Comparison of ENCODE assay signal across 8 cellular contexts in the genomic region with DNA sequence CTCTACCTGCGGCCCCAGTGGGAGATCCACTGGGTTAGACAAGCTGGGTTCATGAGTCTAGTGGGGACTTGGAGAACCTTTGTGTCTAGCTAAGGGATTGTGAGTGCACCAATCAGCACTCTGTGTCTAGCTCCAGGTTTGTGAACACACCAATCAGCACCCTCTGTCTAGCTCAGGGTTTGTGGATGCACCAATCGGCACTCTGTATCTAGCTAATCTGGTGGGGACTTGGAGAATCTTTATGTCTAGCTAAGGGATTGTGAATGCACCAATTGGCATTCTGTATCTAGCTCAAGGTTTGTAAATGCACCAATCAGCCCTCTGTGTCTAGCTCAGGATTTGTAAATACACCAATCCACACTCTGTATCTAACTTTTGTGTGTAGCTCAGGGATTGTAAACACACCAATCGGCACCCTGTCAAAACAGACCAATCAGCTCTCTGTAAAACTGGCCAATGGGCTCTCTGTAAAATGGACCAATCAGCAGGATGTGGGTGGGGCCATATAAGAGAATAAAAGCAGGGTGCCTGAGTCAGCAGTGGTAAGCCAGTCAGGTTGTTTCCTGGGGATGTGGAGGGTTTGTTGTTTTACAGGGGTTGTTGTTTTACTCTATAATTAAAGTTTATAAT. TPM values are rescaled to one million over a fixed set of nuclear protein-coding genes. Genes with fewer than 3 reads are reported as not detected.
DNase-seq lines count a peak whose midpoint lies in the region; ATAC-seq, FAIRE-seq and TF ChIP-seq lines count a peak whose summit lies in the region.
"Not testable (repeated sequence)": the region's sequence is repeated elsewhere in the genome, so short reads cannot be mapped to it uniquely, and the experiment has no call there.

No MANE protein-coding gene starts in this region.

- in situ Hi-C loops in astrocyte of the spinal cord (cut with HindIII; ENCODE audit: low sequenced_read_pairs) = not testable (repeated sequence)

- H3K9me3 Mint-ChIP-seq in CD8-positive, alpha-beta T cell; activated CD8-positive, alpha-beta T cell treated with anti-CD3 and anti-CD28 coated beads for 36 hours: not testable (repeated sequence)

- H3K9ac ChIP-seq in HUES6 (ENCODE audit: low read length) = peak overlapping the region; percentile 72
- H3K9ac ChIP-seq in endothelial cell of umbilical vein (replicated peaks; ENCODE audit: extremely low read depth, insufficient read depth, low read length); keratinocyte (ENCODE audit: control insufficient read depth, extremely low read depth, insufficient read depth, low read length): not testable (repeated sequence)

- not testable (repeated sequence) for H3K36me3 Mint-ChIP-seq in CD8-positive, alpha-beta T cell; activated CD8-positive, alpha-beta T cell treated with anti-CD3 and anti-CD28 coated beads for 36 hours (ENCODE audit: low read depth)

- not testable (repeated sequence) for TF ChIP-seq POLR2A in endothelial cell of umbilical vein (IDR thresholded peaks at IDR 0.05; ENCODE audit: low read depth, low read length); suprapubic skin (IDR thresholded peaks at IDR 0.05)

- not testable (repeated sequence) for H3K79me2 ChIP-seq in endothelial cell of umbilical vein (ENCODE audit: control insufficient read depth, insufficient read depth, low read length); keratinocyte (ENCODE audit: control insufficient read depth, insufficient read depth, low read length); osteoblast (ENCODE audit: insufficient read depth, low read length)

- H3K27ac Mint-ChIP-seq in CD8-positive, alpha-beta T cell; activated CD8-positive, alpha-beta T cell treated with anti-CD3 and anti-CD28 coated beads for 36 hours: not testable (repeated sequence)

- BruUV-seq in endothelial cell of umbilical vein (replicated peaks; lab: Mats Ljungman, UMichigan) = not testable (repeated sequence)

- not testable (repeated sequence) for DNase-seq in CD8-positive, alpha-beta T cell; astrocyte of the spinal cord (ENCODE audit: low read depth, low spot score); endothelial cell of umbilical vein (ENCODE audit: low read depth, low spot score); keratinocyte (ENCODE audit: low read depth, low spot score); osteoblast (ENCODE audit: insufficient read length, low spot score, missing footprints); suprapubic skin (ENCODE audit: low spot score in 2 of 2)
- DNase-seq in activated CD8-positive, alpha-beta T cell treated with anti-CD3 and anti-CD28 coated beads for 36 hours = peak; percentile 9

- H4K20me1 ChIP-seq in endothelial cell of umbilical vein (replicated peaks; ENCODE audit: control insufficient read depth, extremely low read depth, insufficient read depth, low read length); keratinocyte (ENCODE audit: control insufficient read depth, extremely low read depth, insufficient read depth, low read length); osteoblast (ENCODE audit: insufficient read depth, low read length): not testable (repeated sequence)

- TF ChIP-seq EP300 in suprapubic skin (IDR thresholded peaks at IDR 0.05) = not testable (repeated sequence)

- 93% methylated on average over 2 of the region's 3 CpGs for WGBS in suprapubic skin

- CTCF ChIA-PET in CD8-positive, alpha-beta T cell (lab: Charles Lee) = interaction anchor here (1.0 to 1.3 kb wide), 2 partner anchors 13 to 61 kb away, joined by 3 to 5 read pairs; no protein-coding TSS in a partner anchor
- CTCF ChIA-PET in activated CD8-positive, alpha-beta T cell treated with anti-CD3 and anti-CD28 coated beads for 36 hours (lab: Charles Lee) = interaction anchor here (0.8 to 1.5 kb wide), 2 partner anchors 9 to 13 kb away, joined by 5 read pairs; no protein-coding TSS in a partner anchor
- CTCF ChIA-PET in endothelial cell of umbilical vein (lab: Charles Lee) = interaction anchor here (1.1 kb wide), 1 partner anchor 48 kb away, joined by 3 read pairs; no protein-coding TSS in a partner anchor

- H3K9me3 ChIP-seq in CD8-positive, alpha-beta T cell (ENCODE audit: low read length); endothelial cell of umbilical vein (replicated peaks; ENCODE audit: control insufficient read depth, insufficient read depth, low read length); keratinocyte (ENCODE audit: control insufficient read depth, low read depth, low read length); osteoblast (ENCODE audit: low read depth, low read length); suprapubic skin: not testable (repeated sequence)
- H3K9me3 ChIP-seq in HUES6 (ENCODE audit: control insufficient read depth, insufficient read depth, low read depth, low read length) = peaks cover 10% of the 10 kb centered on the region

- dilution Hi-C loops in endothelial cell of umbilical vein (cut with MboI; ENCODE audit: extremely low pct_ligation_motif_present, low sequenced_read_pairs); keratinocyte (cut with MboI; ENCODE audit: extremely low pct_ligation_motif_present, low sequenced_read_pairs): not testable (repeated sequence)

- not testable (repeated sequence) for H3K4me2 ChIP-seq in endothelial cell of umbilical vein (ENCODE audit: insufficient read depth, low read length)
- peak overlapping the region; percentile 49 for H3K4me2 ChIP-seq in keratinocyte (ENCODE audit: control insufficient read depth, extremely low read depth, insufficient read depth, low read depth, low read length)
- H3K4me2 ChIP-seq in osteoblast (ENCODE audit: insufficient read depth, low read length) = peak overlapping the region; percentile 43

- TF ChIP-seq CTCF in CD8-positive, alpha-beta T cell (IDR thresholded peaks at IDR 0.05); activated CD8-positive, alpha-beta T cell treated with anti-CD3 and anti-CD28 coated beads for 36 hours (IDR thresholded peaks at IDR 0.05); astrocyte of the spinal cord (IDR thresholded peaks at IDR 0.05; ENCODE audit: low read depth, low read length); endothelial cell of umbilical vein (IDR thresholded peaks at IDR 0.05; ENCODE audit: extremely low read depth in 1 of 2, insufficient read depth in 1 of 2, low read depth in 1 of 2, low read length in 2 of 2); keratinocyte (optimal IDR thresholded peaks at IDR 0.05 in 1 of 3, IDR thresholded peaks at IDR 0.05 in 1 of 3, conservative IDR thresholded peaks at IDR 0.05 in 1 of 3; ENCODE audit: extremely low read depth in 1 of 3, insufficient read depth in 2 of 3, low read length in 3 of 3); osteoblast (IDR thresholded peaks at IDR 0.05; ENCODE audit: extremely low read depth, low read depth, low read length); suprapubic skin (IDR thresholded peaks at IDR 0.05): not testable (repeated sequence)

- not testable (repeated sequence) for H3K9me1 ChIP-seq in endothelial cell of umbilical vein (replicated peaks; ENCODE audit: control insufficient read depth, extremely low read depth, insufficient read depth, low read length); keratinocyte (ENCODE audit: control insufficient read depth, extremely low read depth, insufficient read depth, low read length)

- H3K4me3 Mint-ChIP-seq in CD8-positive, alpha-beta T cell = peak overlapping the region; percentile 22
- H3K4me3 Mint-ChIP-seq in activated CD8-positive, alpha-beta T cell treated with anti-CD3 and anti-CD28 coated beads for 36 hours = not testable (repeated sequence)

- not testable (repeated sequence) for H3K36me3 ChIP-seq in CD8-positive, alpha-beta T cell (ENCODE audit: insufficient read depth, low read length); HUES6 (ENCODE audit: control insufficient read depth, insufficient read depth, low read length); endothelial cell of umbilical vein (ENCODE audit: control insufficient read depth in 2 of 2, extremely low read depth in 1 of 2, insufficient read depth in 2 of 2, low read length in 2 of 2); keratinocyte (ENCODE audit: control insufficient read depth in 2 of 2, extremely low read depth in 1 of 2, insufficient read depth in 2 of 2, low read length in 2 of 2); osteoblast (ENCODE audit: insufficient read depth, low read length); suprapubic skin

- not testable (repeated sequence) for FAIRE-seq in endothelial cell of umbilical vein (lab: Jason Lieb, UNC); keratinocyte (lab: Jason Lieb, UNC)

- not testable (repeated sequence) for H3K4me3 ChIP-seq in CD8-positive, alpha-beta T cell (ENCODE audit: low read depth, low read length); endothelial cell of umbilical vein (replicated peaks in 1 of 3; ENCODE audit: insufficient read depth in 1 of 3, low read depth in 1 of 3, low read length in 3 of 3); keratinocyte (ENCODE audit: control insufficient read depth in 2 of 3, extremely low read depth in 1 of 3, insufficient read depth in 2 of 3, low read depth in 1 of 3, low read length in 3 of 3); osteoblast (ENCODE audit: insufficient read depth, low read length)
- peak overlapping the region; percentile 67 for H3K4me3 ChIP-seq in HUES6 (ENCODE audit: low read depth, low read length)
- H3K4me3 ChIP-seq in astrocyte of the spinal cord (ENCODE audit: low read depth, low read length) = peak overlapping the region; percentile 33
- peak overlapping the region; percentile 45 for H3K4me3 ChIP-seq in suprapubic skin

- H3K4me1 ChIP-seq in CD8-positive, alpha-beta T cell (ENCODE audit: insufficient read depth, low read length); HUES6 (ENCODE audit: control insufficient read depth, insufficient read depth, low read length); endothelial cell of umbilical vein (ENCODE audit: control insufficient read depth, extremely low read depth, insufficient read depth, low read length); keratinocyte (ENCODE audit: control insufficient read depth, extremely low read depth, insufficient read depth, low read length); osteoblast (ENCODE audit: insufficient read depth, low read length); suprapubic skin: not testable (repeated sequence)

- ATAC-seq in CD8-positive, alpha-beta T cell = not testable (repeated sequence)
- peak; percentile 24 for ATAC-seq in activated CD8-positive, alpha-beta T cell treated with anti-CD3 and anti-CD28 coated beads for 36 hours

- POLR2A ChIA-PET in CD8-positive, alpha-beta T cell (lab: Charles Lee); activated CD8-positive, alpha-beta T cell treated with anti-CD3 and anti-CD28 coated beads for 36 hours (lab: Charles Lee); endothelial cell of umbilical vein (lab: Charles Lee): not testable (repeated sequence)

- H2AFZ ChIP-seq in endothelial cell of umbilical vein (ENCODE audit: low read depth, low read length) = peak overlapping the region; percentile 13
- not testable (repeated sequence) for H2AFZ ChIP-seq in keratinocyte (ENCODE audit: control insufficient read depth, low read length); osteoblast (ENCODE audit: low read length)

- H3K27me3 ChIP-seq in CD8-positive, alpha-beta T cell (ENCODE audit: insufficient read depth, low read length); HUES6 (ENCODE audit: control insufficient read depth, insufficient read depth, low read length); keratinocyte (ENCODE audit: control insufficient read depth, extremely low read depth, insufficient read depth, low read length): not testable (repeated sequence)
- H3K27me3 ChIP-seq in endothelial cell of umbilical vein (ENCODE audit: control insufficient read depth in 2 of 2, insufficient read depth in 2 of 2, low read length in 2 of 2) = peaks cover 8 to 19% of the 10 kb centered on the region in 2 experiments
- H3K27me3 ChIP-seq in osteoblast (ENCODE audit: insufficient read depth, low read length) = peaks cover 43% of the 10 kb centered on the region
- H3K27me3 ChIP-seq in suprapubic skin = peaks cover 35% of the 10 kb centered on the region

- H3K27me3 Mint-ChIP-seq in CD8-positive, alpha-beta T cell (ENCODE audit: low read depth) = peaks cover 42% of the 10 kb centered on the region
- H3K27me3 Mint-ChIP-seq in activated CD8-positive, alpha-beta T cell treated with anti-CD3 and anti-CD28 coated beads for 36 hours = peaks cover 31% of the 10 kb centered on the region

- intact Hi-C loops in CD8-positive, alpha-beta T cell (cut with DNase I, micrococcal nuclease); activated CD8-positive, alpha-beta T cell treated with anti-CD3 and anti-CD28 coated beads for 36 hours (cut with micrococcal nuclease); endothelial cell of umbilical vein (cut with micrococcal nuclease): not testable (repeated sequence)

- H3K4me1 Mint-ChIP-seq in CD8-positive, alpha-beta T cell (ENCODE audit: low read depth); activated CD8-positive, alpha-beta T cell treated with anti-CD3 and anti-CD28 coated beads for 36 hours (ENCODE audit: low read depth): not testable (repeated sequence)

- not testable (repeated sequence) for H3K27ac ChIP-seq in CD8-positive, alpha-beta T cell (ENCODE audit: low read depth, low read length); HUES6 (ENCODE audit: low read depth, low read length); endothelial cell of umbilical vein (ENCODE audit: insufficient read depth, low read depth, low read length); keratinocyte (ENCODE audit: control insufficient read depth, insufficient read depth, low read length); osteoblast (ENCODE audit: low read depth, low read length); suprapubic skin

RNA-seq across cellular contexts. Expression of gene MCUR1, which starts 46.3 kb away (rescaled TPM):
- total RNA-seq in CD8-positive, alpha-beta T cell = 1 to 10 TPM; 2.1 to 3.4 TPM
- total RNA-seq in activated CD8-positive, alpha-beta T cell treated with anti-CD3 and anti-CD28 coated beads for 36 hours = 10 to 100 TPM; 34.8 to 38.0 TPM
- total RNA-seq in endothelial cell of umbilical vein (18.5 and 21.2 TPM in 2 replicates), osteoblast (13.6 and 14.8 TPM in 2 replicates), suprapubic skin (10 to 100 TPM; 20.8 to 30.7 (median 27.8) TPM)
- polyA plus RNA-seq in endothelial cell of umbilical vein (5.0 and 6.2 TPM in 2 replicates), keratinocyte (8.3 to 15.3 TPM (median 12.2 TPM) in 3 replicates)
- polyA plus RNA-seq in endothelial cell of umbilical vein (2011; cell fraction: cytosol; rRNA removed) = 6.0 and 6.3 TPM in 2 replicates
- 3.2 and 3.9 TPM in 2 replicates for polyA plus RNA-seq in endothelial cell of umbilical vein (2011; cell fraction: nucleus; rRNA removed)
- 8.4 and 8.7 TPM in 2 replicates for polyA plus RNA-seq in endothelial cell of umbilical vein (2012)
- polyA minus RNA-seq in endothelial cell of umbilical vein (5.0 and 8.0 TPM in 2 replicates), keratinocyte (5.1 to 9.4 TPM (median 5.8 TPM) in 3 replicates)
- 12.0 TPM for polyA minus RNA-seq in endothelial cell of umbilical vein (2011; cell fraction: cytosol; rRNA and poly(A)+ RNA removed)
- 4.2 and 6.0 TPM in 2 replicates for polyA minus RNA-seq in endothelial cell of umbilical vein (2011; cell fraction: nucleus; rRNA and poly(A)+ RNA removed)
- 41.0 TPM for polyA plus RNA-seq in keratinocyte (2011; ENCODE audit: low read depth)
- 9.6 and 15.4 TPM in 2 replicates for polyA plus RNA-seq in keratinocyte (2011; cell fraction: cytosol; rRNA removed)
- 5.6 and 6.3 TPM in 2 replicates for polyA plus RNA-seq in keratinocyte (2011; cell fraction: nucleus; rRNA removed)
- polyA plus RNA-seq in keratinocyte (2012; ENCODE audit: low replicate concordance) = 11.7 and 13.1 TPM in 2 replicates
- polyA minus RNA-seq in keratinocyte (2011; cell fraction: cytosol; rRNA and poly(A)+ RNA removed) = 9.4 TPM
- polyA minus RNA-seq in keratinocyte (2011; cell fraction: nucleus; rRNA and poly(A)+ RNA removed) = 3.4 and 4.4 TPM in 2 replicates
